ENCODE assay signal across 12 cellular contexts in the genomic region with DNA sequence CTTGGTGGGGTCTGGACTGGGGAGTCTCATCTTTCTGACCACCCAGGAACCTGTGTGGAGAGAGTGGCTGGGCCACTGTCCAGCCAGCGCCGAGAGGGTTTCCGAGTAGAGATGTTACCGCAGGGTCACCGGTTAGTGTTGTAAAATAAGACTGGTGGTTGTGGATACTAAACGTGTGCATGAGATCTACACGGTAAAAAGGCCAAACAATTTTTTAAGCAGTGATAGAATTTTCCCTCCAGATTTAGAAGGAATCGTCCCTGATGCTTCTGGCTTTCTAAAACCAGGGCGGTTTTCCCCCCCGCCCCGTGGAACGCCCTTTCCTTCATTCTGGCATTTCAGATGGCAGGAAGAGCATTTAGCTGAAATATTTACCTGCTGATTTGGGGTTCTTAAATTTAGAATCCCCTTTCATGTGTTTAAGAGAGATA.
DNase-seq lines count a peak whose midpoint lies in the region; ATAC-seq and TF ChIP-seq lines count a peak whose summit lies in the region.
"Had no signal": no experiment of that assay in that cellular context is flagged by ENCODE, and none has a peak within 500 bp of the region (broad histone marks: within the 10 kb centered on the region; RNA-seq: fewer than 3 reads in every experiment).

No MANE protein-coding gene starts in this region.

- 0 out of 2 replicates have a peak overlapping the region, but pooled peaks have one; percentile 96 for H3K4me2 ChIP-seq in PC-9

- H3K36me3 Mint-ChIP-seq in osteocyte (ENCODE audit: unreplicated experiment) = peaks cover 48% of the 10 kb centered on the region

- peak overlapping the region; percentile 80 for H3K27ac Mint-ChIP-seq in osteocyte (ENCODE audit: unreplicated experiment)
- H3K27ac Mint-ChIP-seq: activated naive CD8-positive, alpha-beta T cell treated with anti-CD3 and anti-CD28 coated beads for 36 hours had no signal

- H3K36me3 ChIP-seq in ACC112 (ENCODE audit: insufficient read depth, low read length) (peaks cover 16% of the 10 kb centered on the region), PC-9 (ENCODE audit: low read depth) (peaks cover 7% of the 10 kb centered on the region; the same call in 1 of the 2 replicates), esophagus squamous epithelium (no peaks in the 10 kb centered on the region)

- BruUV-seq in PC-9 (replicated peaks; lab: Mats Ljungman, UMichigan) = no TSS peak

- H3K9me3 Mint-ChIP-seq in osteocyte (ENCODE audit: unreplicated experiment) = no peaks in the 10 kb centered on the region
- H3K9me3 Mint-ChIP-seq: activated naive CD8-positive, alpha-beta T cell treated with anti-CD3 and anti-CD28 coated beads for 36 hours had no signal

- H2AFZ ChIP-seq in ACC112 (ENCODE audit: low read length, unreplicated experiment) (no peak overlapping the region), PC-9 (no peak overlapping the region)

- H3K4me3 ChIP-seq in ACC112 (ENCODE audit: low read depth, low read length) (peak overlapping the region; percentile 96), PC-9 (no peak overlapping the region), esophagus squamous epithelium (peak overlapping the region; percentile 63 to 96 (median 80))

- H3F3A ChIP-seq in PC-9 (ENCODE audit: insufficient read depth, low read depth) = peaks cover 16% of the 10 kb centered on the region

- H3K9me3 ChIP-seq in PC-9 (ENCODE audit: insufficient read depth, low read depth) (no peaks in the 10 kb centered on the region), esophagus squamous epithelium (no peaks in the 10 kb centered on the region)

- no peak for TF ChIP-seq POLR2A in esophagus squamous epithelium (IDR thresholded peaks at IDR 0.05)

- no peaks in the 10 kb centered on the region for H3K27me3 Mint-ChIP-seq in osteocyte (ENCODE audit: unreplicated experiment)
- H3K27me3 Mint-ChIP-seq: activated naive CD8-positive, alpha-beta T cell treated with anti-CD3 and anti-CD28 coated beads for 36 hours had no signal

- POLR2A ChIA-PET in PC-9 (lab: Charles Lee; ENCODE audit: unreplicated experiment) = interaction anchor here (0.6 kb wide), 1 partner anchor 33 kb away, joined by 6 read pairs; no protein-coding TSS in a partner anchor

- intact Hi-C loops in PC-9 (cut with micrococcal nuclease; ENCODE audit: unreplicated experiment) (loop anchor here (2.0 kb wide), 1 partner anchor 39 kb away; no protein-coding TSS in a partner anchor), esophagus squamous epithelium (cut with DNase I) (no loop called here)

- H3K27ac ChIP-seq in ACC112 (ENCODE audit: low read depth, low read length) (peak overlapping the region; percentile 92), PC-9 (peak overlapping the region; percentile 45; the same call in 1 of the 2 replicates), esophagus squamous epithelium (peak overlapping the region; percentile 92 to 100 (median 100))

- ATAC-seq in HG03521 (IDR thresholded peaks at IDR 0.05; ENCODE audit: unreplicated experiment) = no peak

- peaks cover 19% of the 10 kb centered on the region for H4K20me1 ChIP-seq in PC-9 (ENCODE audit: insufficient read depth)

- no peaks in the 10 kb centered on the region for H3K27me3 ChIP-seq in ACC112 (ENCODE audit: insufficient read depth, low read length)
- H3K27me3 ChIP-seq in PC-9 (ENCODE audit: insufficient read depth, low read depth) = no peaks in the 10 kb centered on the region
- no peaks in the 10 kb centered on the region for H3K27me3 ChIP-seq in esophagus squamous epithelium

- H3K79me2 ChIP-seq in ACC112 (ENCODE audit: control insufficient read depth, insufficient read depth, low read length, unreplicated experiment) (peaks cover 96% of the 10 kb centered on the region), PC-9 (ENCODE audit: low read depth) (peaks cover 99% of the 10 kb centered on the region)

- WGBS in esophagus squamous epithelium, 2 donors = 19 to 28% methylated on average over 12 of the region's 12 CpGs

- H3K4me3 Mint-ChIP-seq in osteocyte (ENCODE audit: unreplicated experiment) = peak overlapping the region; percentile 89
- H3K4me3 Mint-ChIP-seq: activated naive CD8-positive, alpha-beta T cell treated with anti-CD3 and anti-CD28 coated beads for 36 hours had no signal

- peaks cover 76% of the 10 kb centered on the region for H3K4me1 Mint-ChIP-seq in osteocyte (ENCODE audit: unreplicated experiment)

- CTCF ChIA-PET in PC-9 (lab: Charles Lee) = interaction anchor here (1.1 kb wide), 1 partner anchor 71 kb away, joined by 4 read pairs; no protein-coding TSS in a partner anchor

- peaks cover 19% of the 10 kb centered on the region for H3K4me1 ChIP-seq in ACC112 (ENCODE audit: control insufficient read depth, insufficient read depth, low read length, unreplicated experiment)
- H3K4me1 ChIP-seq in PC-9 (replicated peaks; ENCODE audit: insufficient read depth) = peaks cover 38% of the 10 kb centered on the region
- peaks cover 57 to 98% (median 66%) of the 10 kb centered on the region in 3 donors for H3K4me1 ChIP-seq in esophagus squamous epithelium

- DNase-seq in PC-9 = no peak
- DNase-seq in esophagus squamous epithelium (lab: John Stamatoyannopoulos, UW) = no peak
- no peak for DNase-seq in osteocyte (ENCODE audit: extremely low spot score, unreplicated experiment)
- no peak for DNase-seq in DMS114 treated with DMSO at 0.1 percent for 48 hours (lab: John Stamatoyannopoulos, UW; ENCODE audit: unreplicated experiment)
- no peak for DNase-seq in NCI-H1436 (lab: John Stamatoyannopoulos, UW)
- DNase-seq in NCI-H345 (lab: John Stamatoyannopoulos, UW) = no peak
- DNase-seq: activated naive CD8-positive, alpha-beta T cell treated with anti-CD3 and anti-CD28 coated beads for 36 hours; NCI-H187 treated with DMSO at 0.1 percent for 48 hours; stimulated activated CD4-positive, alpha-beta T cell treated with anti-CD3 and anti-CD28 coated beads, Interleukin-1b, Interleukin-23, amount 100 ng/mL, for 48 hours; T1000 had no signal

- H3K9me2 ChIP-seq in PC-9 (ENCODE audit: insufficient read depth) = no peaks in the 10 kb centered on the region

- no peak for TF ChIP-seq CTCF in PC-9 (conservative IDR thresholded peaks at IDR 0.05)
- no peak for TF ChIP-seq CTCF in esophagus squamous epithelium (IDR thresholded peaks at IDR 0.05)
- TF ChIP-seq CTCF in osteocyte (IDR thresholded peaks at IDR 0.05) = no peak

Comparison
In these comparisons a context has a peak if more than half of its experiments do, and no peak if none do; other contexts are left out.
1. H3K27ac ChIP-seq: peak in every context shown above with its lines; median percentile 100 in esophagus squamous epithelium; 92 in ACC112; 45 in PC-9.